22 cellular contexts compared by ENCODE assay signal in the genomic region with DNA sequence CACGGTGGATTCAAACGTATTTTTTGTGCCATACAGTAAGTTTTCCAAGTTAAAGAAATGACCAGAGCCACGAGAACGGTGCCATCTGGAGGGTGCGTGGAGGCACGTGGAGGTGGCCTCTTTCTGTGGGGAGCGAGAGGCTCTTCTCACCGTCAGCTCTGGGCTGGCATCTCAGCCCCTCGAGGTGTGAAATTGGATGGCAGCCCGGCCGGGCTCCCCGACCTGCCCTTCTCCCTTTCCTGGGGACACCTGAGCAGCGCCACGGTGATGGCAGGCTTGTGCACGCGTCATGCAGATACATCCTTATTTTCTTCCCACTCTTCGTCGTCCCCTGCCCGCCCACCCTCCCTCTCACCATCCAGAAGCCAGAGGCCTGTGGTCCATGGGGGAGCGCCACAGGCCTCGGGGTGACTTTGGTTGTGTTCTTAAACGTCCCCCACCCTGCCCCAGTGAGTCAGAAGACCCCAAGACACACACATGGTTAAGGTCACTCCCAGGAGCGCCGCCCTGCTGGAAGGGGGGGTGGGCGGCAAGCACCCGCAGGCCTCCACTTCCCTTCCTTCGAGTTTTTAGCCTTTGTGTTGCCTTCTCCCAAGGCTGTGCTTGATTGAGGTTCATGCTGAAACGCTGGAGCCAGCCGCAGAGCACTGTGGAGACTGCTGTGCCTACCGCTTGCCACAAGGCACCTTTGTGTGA.
DNase-seq lines count a peak whose midpoint lies in the region; ATAC-seq and TF ChIP-seq lines count a peak whose summit lies in the region.
"Had no signal": no experiment of that assay in that cellular context is flagged by ENCODE, and none has a peak within 500 bp of the region (broad histone marks: within the 10 kb centered on the region; RNA-seq: fewer than 3 reads in every experiment).

No MANE protein-coding gene starts in this region.

- H3K27me3 Mint-ChIP-seq in naive thymus-derived CD8-positive, alpha-beta T cell: no peaks in the 10 kb centered on the region
- H3K27me3 Mint-ChIP-seq: activated CD4-positive, alpha-beta T cell treated with anti-CD3 and anti-CD28 coated beads, Interleukin-2, amount 10 ng/mL, durations not matched to agents 7 days and 5 days; central memory CD8-positive, alpha-beta T cell had no signal

- no TSS peak for BruUV-seq in A673 (replicated peaks; lab: Mats Ljungman, UMichigan)
- BruUV-seq in Panc1 (replicated peaks; lab: Mats Ljungman, UMichigan): no TSS peak
- no TSS peak for BruUV-seq in mammary epithelial cell (replicated peaks; lab: Mats Ljungman, UMichigan)

- H3K27me3 ChIP-seq in A673 (replicated peaks; ENCODE audit: insufficient read depth, low read depth, low read length, poor library complexity): no peaks in the 10 kb centered on the region
- H3K27me3 ChIP-seq in Panc1 (ENCODE audit: control insufficient read depth, insufficient read depth, low read length): no peaks in the 10 kb centered on the region
- H3K27me3 ChIP-seq in foreskin keratinocyte: no peaks in the 10 kb centered on the region
- H3K27me3 ChIP-seq in mammary epithelial cell (ENCODE audit: insufficient read depth, low read length): no peaks in the 10 kb centered on the region
- H3K27me3 ChIP-seq: adrenal gland, esophagus squamous epithelium, left lung, neutrophil, testis had no signal

- TF ChIP-seq CTCF in A673 (conservative IDR thresholded peaks at IDR 0.05; ENCODE audit: low read depth, low read length) (peak; percentile 26; the same call in 1 of the 2 replicates), GM12875 (IDR thresholded peaks at IDR 0.05; ENCODE audit: borderline replicate concordance, insufficient read depth, low read depth, low read length) (0 out of 2 replicates have a peak, but pooled peaks have one; percentile 15), Panc1 (IDR thresholded peaks at IDR 0.05) (peak; percentile 48), foreskin keratinocyte (conservative IDR thresholded peaks at IDR 0.05) (peak; percentile 12), mammary epithelial cell (conservative IDR thresholded peaks at IDR 0.05 in 1 of 2, IDR thresholded peaks at IDR 0.05 in 1 of 2; ENCODE audit: extremely low read depth in 1 of 2, insufficient read depth in 1 of 2, low read depth in 1 of 2, low read length in 2 of 2) (no peak)

- no peaks in the 10 kb centered on the region for H3K4me1 ChIP-seq in A673 (ENCODE audit: insufficient read depth, low read length, poor library complexity, severe bottlenecking)
- H3K4me1 ChIP-seq in Panc1 (ENCODE audit: control insufficient read depth, insufficient read depth, low read length): no peaks in the 10 kb centered on the region
- no peaks in the 10 kb centered on the region for H3K4me1 ChIP-seq in foreskin keratinocyte
- H3K4me1 ChIP-seq in mammary epithelial cell (ENCODE audit: insufficient read depth, low read length): no peaks in the 10 kb centered on the region
- H3K4me1 ChIP-seq: adrenal gland, left lung had no signal

- no peaks in the 10 kb centered on the region for H3K79me2 ChIP-seq in mammary epithelial cell (ENCODE audit: insufficient read depth, low read length)

- H3K9me3 ChIP-seq in A673 (ENCODE audit: low read depth, low read length, poor library complexity, severe bottlenecking): no peaks in the 10 kb centered on the region
- no peaks in the 10 kb centered on the region for H3K9me3 ChIP-seq in Panc1 (ENCODE audit: control insufficient read depth, insufficient read depth, low read depth, low read length)
- H3K9me3 ChIP-seq in mammary epithelial cell (replicated peaks; ENCODE audit: insufficient read depth, low read length): no peaks in the 10 kb centered on the region
- H3K9me3 ChIP-seq: adrenal gland, esophagus squamous epithelium, left lung, neutrophil, testis had no signal

- H4K20me1 ChIP-seq in mammary epithelial cell (ENCODE audit: insufficient read depth, low read length): no peaks in the 10 kb centered on the region

- no peak overlapping the region for H2AFZ ChIP-seq in mammary epithelial cell (ENCODE audit: low read depth, low read length)

- H3K4me3 ChIP-seq in A673 (ENCODE audit: low read depth, low read length, poor library complexity, severe bottlenecking) (no peak overlapping the region), GM12875 (ENCODE audit: low read depth, low read length) (no peak overlapping the region), Panc1 (ENCODE audit: low read depth in 2 of 2, low read length in 2 of 2) (no peak overlapping the region), mammary epithelial cell (replicated peaks in 1 of 3; ENCODE audit: insufficient read depth in 1 of 3, low read depth in 2 of 3, low read length in 3 of 3) (no peak overlapping the region)
- H3K4me3 ChIP-seq: adrenal gland, esophagus squamous epithelium, left lung, testis had no signal

- CTCF ChIA-PET in A673 (lab: Charles Lee) (no interaction called here), Panc1 (lab: Charles Lee) (no interaction called here), mammary epithelial cell (lab: Charles Lee; ENCODE audit: low non-redundant PET) (no interaction called here)

- no peaks in the 10 kb centered on the region for H3K36me3 ChIP-seq in A673 (ENCODE audit: insufficient read depth, low read length, poor library complexity, severe bottlenecking)
- no peaks in the 10 kb centered on the region for H3K36me3 ChIP-seq in Panc1 (ENCODE audit: control insufficient read depth, insufficient read depth, low read length)
- H3K36me3 ChIP-seq in mammary epithelial cell (ENCODE audit: insufficient read depth, low read length): no peaks in the 10 kb centered on the region

- H3K27ac ChIP-seq in A673 (ENCODE audit: low read depth, low read length, poor library complexity, severe bottlenecking) (no peak overlapping the region), Panc1 (ENCODE audit: low read length) (no peak overlapping the region), foreskin keratinocyte (no peak overlapping the region), mammary epithelial cell (ENCODE audit: insufficient read depth, low read depth, low read length) (no peak overlapping the region)
- H3K27ac ChIP-seq: adrenal gland, C4-2B, esophagus squamous epithelium, left lung, neutrophil, testis had no signal

- no peak overlapping the region for H3K9ac ChIP-seq in mammary epithelial cell (ENCODE audit: insufficient read depth, low read length)

- H3K4me2 ChIP-seq in mammary epithelial cell (ENCODE audit: insufficient read depth, low read depth, low read length): no peak overlapping the region

- intact Hi-C loops in A673 (cut with micrococcal nuclease; ENCODE audit: unreplicated experiment) (no loop called here), Panc1 (cut with micrococcal nuclease; ENCODE audit: unreplicated experiment) (no loop called here), mammary epithelial cell (cut with micrococcal nuclease) (no loop called here)

- H3K36me3 Mint-ChIP-seq in naive thymus-derived CD8-positive, alpha-beta T cell: peaks cover 0 to 61% (median 6%) of the 10 kb centered on the region in 3 donors

- POLR2A ChIA-PET in A673 (lab: Charles Lee; ENCODE audit: low non-redundant PET): no interaction called here
- POLR2A ChIA-PET in Panc1 (lab: Charles Lee): no interaction called here
- POLR2A ChIA-PET in naive thymus-derived CD8-positive, alpha-beta T cell (lab: Charles Lee): no interaction called here

- peaks cover 0 to 2% (median 0%) of the 10 kb centered on the region in 4 donors for H3K4me1 Mint-ChIP-seq in naive thymus-derived CD8-positive, alpha-beta T cell
- H3K4me1 Mint-ChIP-seq: activated CD4-positive, alpha-beta T cell treated with anti-CD3 and anti-CD28 coated beads, Interleukin-2, amount 10 ng/mL, durations not matched to agents 7 days and 5 days; central memory CD8-positive, alpha-beta T cell had no signal

- DNase-seq in A673 (ENCODE audit: low spot score): no peak
- no peak for DNase-seq in Panc1 (ENCODE audit: low read depth, low spot score)
- DNase-seq in foreskin keratinocyte: no peak
- no peak for DNase-seq in pons (ENCODE audit: low spot score)
- no peak for DNase-seq in naive thymus-derived CD8-positive, alpha-beta T cell
- no peak for DNase-seq in mammary epithelial cell
- DNase-seq: activated CD4-positive, alpha-beta T cell treated with anti-CD3 and anti-CD28 coated beads, Interleukin-2, amount 10 ng/mL, durations not matched to agents 7 days and 5 days; activated CD8-positive, alpha-beta memory T cell treated with anti-CD3 and anti-CD28 coated beads, Interleukin-2, amount 50 U/mL, for 4 hours; activated effector memory CD4-positive, alpha-beta T cell treated with Interleukin-2 at 50 U/mL for 16 hours; adrenal gland; effector CD8-positive, alpha-beta T cell; esophagus squamous epithelium; NCI-H146; NCI-H226; retina; testis had no signal

- dilution Hi-C loops in mammary epithelial cell (cut with HindIII; ENCODE audit: low sequenced_read_pairs): no loop called here

- no peak overlapping the region for H3K27ac Mint-ChIP-seq in naive thymus-derived CD8-positive, alpha-beta T cell
- H3K27ac Mint-ChIP-seq: activated CD4-positive, alpha-beta T cell treated with anti-CD3 and anti-CD28 coated beads, Interleukin-2, amount 10 ng/mL, durations not matched to agents 7 days and 5 days had no signal

- TF ChIP-seq POLR2A in GM18505 (IDR thresholded peaks at IDR 0.05; ENCODE audit: borderline replicate concordance, extremely low read depth, insufficient read depth, insufficient read length): no peak

- H3K9me3 Mint-ChIP-seq in naive thymus-derived CD8-positive, alpha-beta T cell: no peaks in the 10 kb centered on the region
- H3K9me3 Mint-ChIP-seq: activated CD4-positive, alpha-beta T cell treated with anti-CD3 and anti-CD28 coated beads, Interleukin-2, amount 10 ng/mL, durations not matched to agents 7 days and 5 days; central memory CD8-positive, alpha-beta T cell had no signal

- ATAC-seq in Panc1: no peak
- ATAC-seq in foreskin keratinocyte: no peak
- no peak for ATAC-seq in GM18505 (IDR thresholded peaks at IDR 0.05; ENCODE audit: unreplicated experiment)
- no peak for ATAC-seq in naive thymus-derived CD8-positive, alpha-beta T cell
- ATAC-seq: left lung had no signal

- 88% methylated on average over 15 of the region's 30 CpGs for WGBS in mammary epithelial cell (ENCODE audit: low coverage, missing lambda C conversion rate)

- no peak overlapping the region for H3K4me3 Mint-ChIP-seq in naive thymus-derived CD8-positive, alpha-beta T cell
- H3K4me3 Mint-ChIP-seq: activated CD4-positive, alpha-beta T cell treated with anti-CD3 and anti-CD28 coated beads, Interleukin-2, amount 10 ng/mL, durations not matched to agents 7 days and 5 days; central memory CD8-positive, alpha-beta T cell had no signal

- in situ Hi-C loops in Panc1 (cut with HindIII; ENCODE audit: low pct_unique_long_range_greater_than_20kb, low sequenced_read_pairs) (no loop called here), mammary epithelial cell (cut with MboI; ENCODE audit: low sequenced_read_pairs in 2 of 2) (no loop called here)

Comparison
In these comparisons a context has a peak if more than half of its experiments do, and no peak if none do; other contexts are left out.
1. CTCF ChIP-seq: peak in A673 (single experiment), GM12875 (single experiment), Panc1 (single experiment) and foreskin keratinocyte (single experiment); none in mammary epithelial cell (0 of 2).